39 cellular contexts compared by ENCODE assay signal in genomic region chr20:15507151-15507550, GRCh38.
"Had no signal": no experiment of that assay in that cellular context is flagged by ENCODE, and none has a peak within 500 bp of the region (broad histone marks: within the 10 kb centered on the region; RNA-seq: fewer than 3 reads in every experiment).

No MANE protein-coding gene starts in this region.

- H3K36me3 ChIP-seq: adrenal gland, ascending aorta, brain microvascular endothelial cell, breast epithelium, cardiac muscle cell had no signal

- FAIRE-seq: astrocyte, bronchial epithelial cell had no signal

- H3K27ac Mint-ChIP-seq: activated naive CD4-positive, alpha-beta T cell treated with anti-CD3 and anti-CD28 coated beads for 36 hours; activated naive CD4-positive, alpha-beta T cell treated with anti-CD3 and anti-CD28 coated beads, Interleukin-2, amount 10 ng/mL, durations not matched to agents 7 days and 5 days; activated naive CD4-positive, alpha-beta T cell treated with anti-CD3 and anti-CD28 coated beads, Interleukin-2, amount 50 U/mL, for 24 hours; activated naive CD4-positive, alpha-beta T cell treated with anti-CD3 and anti-CD28 coated beads, Interleukin-2, amount 50 U/mL, for 72 hours; activated naive CD8-positive, alpha-beta T cell; activated naive CD8-positive, alpha-beta T cell treated with anti-CD3 and anti-CD28 coated beads for 36 hours; activated naive CD8-positive, alpha-beta T cell treated with anti-CD3 and anti-CD28 coated beads, Interleukin-2, amount 10 ng/mL, durations not matched to agents 7 days and 5 days; activated naive CD8-positive, alpha-beta T cell treated with anti-CD3 and anti-CD28 coated beads, Interleukin-2, amount 50 U/mL, for 24 hours; activated T-cell treated with anti-CD3 and anti-CD28 coated beads, Interleukin-2, amount 50 U/mL, for 24 hours; activated T-cell treated with anti-CD3 and anti-CD28 coated beads, Interleukin-2, amount 50 U/mL, for 72 hours; activated T-helper 1 cell treated with anti-CD3 and anti-CD28 coated beads, Interleukin-12 subunit alpha, Interleukin-12 subunit beta, Interleukin-2, Interleukin-4 antibody, amounts not matched to agents 30 ng/mL and 10 ng/mL and 1 ng/mL, durations not matched to agents 14 hours and 24 hours and 36 hours; activated T-helper 17 cell treated with anti-CD3 and anti-CD28 coated beads, Interleukin-2, amount 50 U/mL, for 72 hours; activated T-helper 2 cell treated with anti-CD3 and anti-CD28 coated beads, Interferon-gamma antibody, Interleukin-2, Interleukin-4, amounts not matched to agents 10 μg/mL and 5 μg/mL and 100 μg/mL, durations not matched to agents 14 hours and 24 hours and 36 hours; brain had no signal

- ATAC-seq: activated naive CD4-positive, alpha-beta T cell treated with anti-CD3 and anti-CD28 coated beads, Interleukin-2, amount 50 U/mL, for 72 hours; activated naive CD8-positive, alpha-beta T cell treated with anti-CD3 and anti-CD28 coated beads, Interleukin-2, amount 50 U/mL, for 24 hours; activated T-cell treated with anti-CD3 and anti-CD28 coated beads, Interleukin-2, amount 50 U/mL, for 4 hours; activated T-cell treated with anti-CD3 and anti-CD28 coated beads, Interleukin-2, amount 50 U/mL, for 72 hours; activated T-helper 17 cell treated with anti-CD3 and anti-CD28 coated beads, Interleukin-2, amount 50 U/mL, for 72 hours; body of pancreas had no signal

- H3K4me1 ChIP-seq: adrenal gland, ascending aorta, body of pancreas, breast epithelium had no signal

- H3K27ac ChIP-seq: adrenal gland, ascending aorta, body of pancreas, brain microvascular endothelial cell, breast epithelium, cardiac muscle cell had no signal

- H3K4me3 Mint-ChIP-seq: activated naive CD4-positive, alpha-beta T cell treated with anti-CD3 and anti-CD28 coated beads for 36 hours; activated naive CD4-positive, alpha-beta T cell treated with anti-CD3 and anti-CD28 coated beads, Interleukin-2, amount 10 ng/mL, durations not matched to agents 7 days and 5 days; activated naive CD4-positive, alpha-beta T cell treated with anti-CD3 and anti-CD28 coated beads, Interleukin-2, amount 50 U/mL, for 24 hours; activated naive CD8-positive, alpha-beta T cell; activated naive CD8-positive, alpha-beta T cell treated with anti-CD3 and anti-CD28 coated beads for 36 hours; activated naive CD8-positive, alpha-beta T cell treated with anti-CD3 and anti-CD28 coated beads, Interleukin-2, amount 10 ng/mL, durations not matched to agents 7 days and 5 days; activated naive CD8-positive, alpha-beta T cell treated with anti-CD3 and anti-CD28 coated beads, Interleukin-2, amount 50 U/mL, for 24 hours; activated T-cell treated with anti-CD3 and anti-CD28 coated beads, Interleukin-2, amount 50 U/mL, for 24 hours; activated T-cell treated with anti-CD3 and anti-CD28 coated beads, Interleukin-2, amount 50 U/mL, for 4 hours; activated T-cell treated with anti-CD3 and anti-CD28 coated beads, Interleukin-2, amount 50 U/mL, for 72 hours; activated T-helper 1 cell treated with anti-CD3 and anti-CD28 coated beads, Interleukin-12 subunit alpha, Interleukin-12 subunit beta, Interleukin-2, Interleukin-4 antibody, amounts not matched to agents 30 ng/mL and 10 ng/mL and 1 ng/mL, durations not matched to agents 14 hours and 24 hours and 36 hours; activated T-helper 17 cell treated with anti-CD3 and anti-CD28 coated beads, Interleukin-2, amount 50 U/mL, for 72 hours; brain; central memory CD8-positive, alpha-beta T cell had no signal

- H3K9me3 Mint-ChIP-seq: activated naive CD4-positive, alpha-beta T cell treated with anti-CD3 and anti-CD28 coated beads, Interleukin-2, amount 10 ng/mL, durations not matched to agents 7 days and 5 days; activated naive CD8-positive, alpha-beta T cell treated with anti-CD3 and anti-CD28 coated beads for 36 hours had no signal

- H3K4me3 ChIP-seq: adrenal gland, ascending aorta, body of pancreas, breast epithelium, cardiac muscle cell had no signal

- H3K36me3 Mint-ChIP-seq: activated naive CD4-positive, alpha-beta T cell treated with anti-CD3 and anti-CD28 coated beads, Interleukin-2, amount 10 ng/mL, durations not matched to agents 7 days and 5 days; activated naive CD4-positive, alpha-beta T cell treated with anti-CD3 and anti-CD28 coated beads, Interleukin-2, amount 50 U/mL, for 24 hours; activated naive CD4-positive, alpha-beta T cell treated with anti-CD3 and anti-CD28 coated beads, Interleukin-2, amount 50 U/mL, for 72 hours; activated naive CD8-positive, alpha-beta T cell; activated naive CD8-positive, alpha-beta T cell treated with anti-CD3 and anti-CD28 coated beads for 36 hours; activated naive CD8-positive, alpha-beta T cell treated with anti-CD3 and anti-CD28 coated beads, Interleukin-2, amount 10 ng/mL, durations not matched to agents 7 days and 5 days; brain had no signal

- H3K27me3 ChIP-seq: adrenal gland, ascending aorta, body of pancreas, brain microvascular endothelial cell, breast epithelium, cardiac muscle cell had no signal

- H3K9me3 ChIP-seq: adrenal gland, ascending aorta, body of pancreas, breast epithelium had no signal

- H3K27me3 Mint-ChIP-seq: activated naive CD4-positive, alpha-beta T cell treated with anti-CD3 and anti-CD28 coated beads, Interleukin-2, amount 10 ng/mL, durations not matched to agents 7 days and 5 days; activated naive CD4-positive, alpha-beta T cell treated with anti-CD3 and anti-CD28 coated beads, Interleukin-2, amount 50 U/mL, for 24 hours; activated naive CD8-positive, alpha-beta T cell; activated naive CD8-positive, alpha-beta T cell treated with anti-CD3 and anti-CD28 coated beads for 36 hours; activated naive CD8-positive, alpha-beta T cell treated with anti-CD3 and anti-CD28 coated beads, Interleukin-2, amount 10 ng/mL, durations not matched to agents 7 days and 5 days; activated naive CD8-positive, alpha-beta T cell treated with anti-CD3 and anti-CD28 coated beads, Interleukin-2, amount 50 U/mL, for 24 hours; activated T-cell treated with anti-CD3 and anti-CD28 coated beads, Interleukin-2, amount 50 U/mL, for 24 hours; activated T-helper 17 cell treated with anti-CD3 and anti-CD28 coated beads, Interleukin-2, amount 50 U/mL, for 72 hours; central memory CD8-positive, alpha-beta T cell had no signal

- DNase-seq: activated effector memory CD4-positive, alpha-beta T cell treated with anti-CD3 and anti-CD28 coated beads, Interleukin-2, amount 50 U/mL, for 16 hours; activated effector memory CD4-positive, alpha-beta T cell treated with Interleukin-2 at 50 U/mL for 16 hours; activated gamma-delta T cell; activated gamma-delta T cell treated with Interleukin-2 at 50 U/mL for 16 hours; activated naive CD4-positive, alpha-beta T cell; activated naive CD4-positive, alpha-beta T cell treated with anti-CD3 and anti-CD28 coated beads for 36 hours; activated naive CD4-positive, alpha-beta T cell treated with anti-CD3 and anti-CD28 coated beads, Interleukin-2, amount 10 ng/mL, durations not matched to agents 7 days and 5 days; activated naive CD4-positive, alpha-beta T cell treated with anti-CD3 and anti-CD28 coated beads, Interleukin-2, amount 50 U/mL, for 16 hours; activated naive CD4-positive, alpha-beta T cell treated with Interleukin-2 at 50 U/mL for 16 hours; activated naive CD8-positive, alpha-beta T cell treated with anti-CD3 and anti-CD28 coated beads for 36 hours; activated naive CD8-positive, alpha-beta T cell treated with anti-CD3 and anti-CD28 coated beads, Interleukin-2, amount 10 ng/mL, durations not matched to agents 7 days and 5 days; activated naive CD8-positive, alpha-beta T cell treated with anti-CD3 and anti-CD28 coated beads, Interleukin-2, amount 50 U/mL, for 24 hours; activated T-cell treated with anti-CD3 and anti-CD28 coated beads, Interleukin-2, amount 50 U/mL, for 24 hours; activated T-cell treated with anti-CD3 and anti-CD28 coated beads, Interleukin-2, amount 50 U/mL, for 4 hours; activated T-cell treated with anti-CD3 and anti-CD28 coated beads, Interleukin-2, amount 50 U/mL, for 48 hours; activated T-cell treated with anti-CD3 and anti-CD28 coated beads, Interleukin-2, amount 50 U/mL, for 72 hours; adrenal gland; amniotic stem cell; amygdala; anterior cingulate cortex; aorta; body of pancreas; brain microvascular endothelial cell; caudate nucleus; central memory CD4-positive, alpha-beta T cell; cerebellar nuclear complex had no signal

- H3K4me1 Mint-ChIP-seq: activated naive CD4-positive, alpha-beta T cell treated with anti-CD3 and anti-CD28 coated beads, Interleukin-2, amount 10 ng/mL, durations not matched to agents 7 days and 5 days; activated naive CD4-positive, alpha-beta T cell treated with anti-CD3 and anti-CD28 coated beads, Interleukin-2, amount 50 U/mL, for 24 hours; activated naive CD8-positive, alpha-beta T cell treated with anti-CD3 and anti-CD28 coated beads for 36 hours; activated naive CD8-positive, alpha-beta T cell treated with anti-CD3 and anti-CD28 coated beads, Interleukin-2, amount 10 ng/mL, durations not matched to agents 7 days and 5 days; activated naive CD8-positive, alpha-beta T cell treated with anti-CD3 and anti-CD28 coated beads, Interleukin-2, amount 50 U/mL, for 24 hours; activated T-helper 17 cell treated with anti-CD3 and anti-CD28 coated beads, Interleukin-2, amount 50 U/mL, for 72 hours; central memory CD8-positive, alpha-beta T cell had no signal
